Comparison of ENCODE assay signal across 16 cellular contexts in genomic region chr17:36525888-36526287, GRCh38. TPM values are rescaled to one million over a fixed set of nuclear protein-coding genes. Genes with fewer than 3 reads are reported as not detected.
A peak's percentile ranks its signal among the peaks of the same experiment; 100 is the strongest.
DNase-seq lines count a peak whose midpoint lies in the region; ATAC-seq and TF ChIP-seq lines count a peak whose summit lies in the region.
"Had no signal": no experiment of that assay in that cellular context is flagged by ENCODE, and none has a peak within 500 bp of the region (broad histone marks: within the 10 kb centered on the region; RNA-seq: fewer than 3 reads in every experiment).

No MANE protein-coding gene starts in this region.

- CTCF ChIA-PET in activated naive CD4-positive, alpha-beta T cell treated with anti-CD3 and anti-CD28 coated beads, Interleukin-2, amount 10 ng/mL, durations not matched to agents 7 days and 5 days (lab: Charles Lee): no interaction called here

- no peaks in the 10 kb centered on the region for H3K27me3 Mint-ChIP-seq in activated naive CD4-positive, alpha-beta T cell treated with anti-CD3 and anti-CD28 coated beads, Interleukin-2, amount 10 ng/mL, durations not matched to agents 7 days and 5 days
- no peaks in the 10 kb centered on the region for H3K27me3 Mint-ChIP-seq in HFFc6 (ENCODE audit: insufficient read depth)
- no peaks in the 10 kb centered on the region for H3K27me3 Mint-ChIP-seq in osteocyte (ENCODE audit: unreplicated experiment)

- peak overlapping the region; percentile 72 to 73 for H3K27ac Mint-ChIP-seq in activated naive CD4-positive, alpha-beta T cell treated with anti-CD3 and anti-CD28 coated beads, Interleukin-2, amount 50 U/mL, for 72 hours
- no peak overlapping the region for H3K27ac Mint-ChIP-seq in activated naive CD4-positive, alpha-beta T cell treated with anti-CD3 and anti-CD28 coated beads, Interleukin-2, amount 10 ng/mL, durations not matched to agents 7 days and 5 days
- peak overlapping the region; percentile 30; the same call in 1 of the 2 replicates for H3K27ac Mint-ChIP-seq in HFFc6
- no peak overlapping the region for H3K27ac Mint-ChIP-seq in osteocyte (ENCODE audit: unreplicated experiment)

- DNase-seq in activated naive CD4-positive, alpha-beta T cell treated with anti-CD3 and anti-CD28 coated beads, Interleukin-2, amount 50 U/mL, for 72 hours (ENCODE audit: low spot score in 2 of 2): no peak
- DNase-seq in activated naive CD4-positive, alpha-beta T cell treated with anti-CD3 and anti-CD28 coated beads, Interleukin-2, amount 10 ng/mL, durations not matched to agents 7 days and 5 days: no peak
- DNase-seq in HFFc6 (no peak), osteocyte (ENCODE audit: extremely low spot score, unreplicated experiment) (peak; percentile 63), anterior cingulate cortex (lab: John Stamatoyannopoulos, UW) (no peak)
- peak; percentile 45 for DNase-seq in activated CD8-positive, alpha-beta memory T cell treated with anti-CD3 and anti-CD28 coated beads, Interleukin-2, amount 50 U/mL, for 48 hours
- DNase-seq: C1 segment of cervical spinal cord, DMS 273 treated with DMSO at 0.1 percent for 48 hours, H7, KG1, MG63, NCI-H1105, NCI-H1694 treated with DMSO at 0.1 percent for 48 hours, NCI-H345, NCI-H69 had no signal

- no peak for TF ChIP-seq CTCF in HFFc6 (IDR thresholded peaks at IDR 0.05)
- no peak for TF ChIP-seq CTCF in osteocyte (IDR thresholded peaks at IDR 0.05)

- peaks cover 34 to 40% of the 10 kb centered on the region in 2 donors for H3K36me3 Mint-ChIP-seq in activated naive CD4-positive, alpha-beta T cell treated with anti-CD3 and anti-CD28 coated beads, Interleukin-2, amount 50 U/mL, for 72 hours
- peaks cover 41% of the 10 kb centered on the region for H3K36me3 Mint-ChIP-seq in activated naive CD4-positive, alpha-beta T cell treated with anti-CD3 and anti-CD28 coated beads, Interleukin-2, amount 10 ng/mL, durations not matched to agents 7 days and 5 days
- peaks cover 33% of the 10 kb centered on the region for H3K36me3 Mint-ChIP-seq in HFFc6 (ENCODE audit: low read depth)
- H3K36me3 Mint-ChIP-seq in osteocyte (ENCODE audit: unreplicated experiment): peaks cover 38% of the 10 kb centered on the region

- H3K4me3 Mint-ChIP-seq in activated naive CD4-positive, alpha-beta T cell treated with anti-CD3 and anti-CD28 coated beads, Interleukin-2, amount 10 ng/mL, durations not matched to agents 7 days and 5 days: no peak overlapping the region
- H3K4me3 Mint-ChIP-seq in HFFc6 (no peak overlapping the region), osteocyte (ENCODE audit: unreplicated experiment) (no peak overlapping the region)

- no peak for ATAC-seq in activated naive CD4-positive, alpha-beta T cell treated with anti-CD3 and anti-CD28 coated beads, Interleukin-2, amount 50 U/mL, for 72 hours
- ATAC-seq in GM19035 (IDR thresholded peaks at IDR 0.05; ENCODE audit: unreplicated experiment): no peak

- peaks cover 30% of the 10 kb centered on the region for H3K4me1 Mint-ChIP-seq in activated naive CD4-positive, alpha-beta T cell treated with anti-CD3 and anti-CD28 coated beads, Interleukin-2, amount 10 ng/mL, durations not matched to agents 7 days and 5 days
- H3K4me1 Mint-ChIP-seq in HFFc6 (ENCODE audit: low read depth): peaks cover 37% of the 10 kb centered on the region
- H3K4me1 Mint-ChIP-seq in osteocyte (ENCODE audit: unreplicated experiment): no peaks in the 10 kb centered on the region

- H3K9me3 Mint-ChIP-seq in activated naive CD4-positive, alpha-beta T cell treated with anti-CD3 and anti-CD28 coated beads, Interleukin-2, amount 50 U/mL, for 72 hours: peaks cover 3 to 4% of the 10 kb centered on the region in 2 donors
- no peaks in the 10 kb centered on the region for H3K9me3 Mint-ChIP-seq in activated naive CD4-positive, alpha-beta T cell treated with anti-CD3 and anti-CD28 coated beads, Interleukin-2, amount 10 ng/mL, durations not matched to agents 7 days and 5 days
- H3K9me3 Mint-ChIP-seq in HFFc6: no peaks in the 10 kb centered on the region
- H3K9me3 Mint-ChIP-seq in osteocyte (ENCODE audit: unreplicated experiment): no peaks in the 10 kb centered on the region

RNA-seq across cellular contexts. Expression of gene MYO19, which starts 8.8 kb away (rescaled TPM):
- total RNA-seq in activated naive CD4-positive, alpha-beta T cell treated with anti-CD3 and anti-CD28 coated beads, Interleukin-2, amount 50 U/mL, for 72 hours: 100 to 1,000 TPM; 153 to 170 TPM
- 10 to 100 TPM; 32.4 to 45.9 (median 38.4) TPM for total RNA-seq in HFFc6 (2021; fragmentation: NEBNext Ultra II Directional; extraction: Animal tissue kit (Norgen Biotek cat#: 25700))
- 65.8 and 65.9 TPM in 2 replicates for total RNA-seq in osteocyte

RNA-seq across cellular contexts. Expression of gene PIGW, which starts 8.9 kb away (rescaled TPM):
- 10 to 100 TPM in 1 of 2 donors, 1 to 10 TPM in 1; 7.7 to 11.6 TPM for total RNA-seq in activated naive CD4-positive, alpha-beta T cell treated with anti-CD3 and anti-CD28 coated beads, Interleukin-2, amount 50 U/mL, for 72 hours
- total RNA-seq in HFFc6 (2021; fragmentation: NEBNext Ultra II Directional; extraction: Animal tissue kit (Norgen Biotek cat#: 25700)): 10 to 100 TPM; 12.0 to 15.1 (median 12.5) TPM
- total RNA-seq in osteocyte: 9.7 and 10.0 TPM in 2 replicates

RNA-seq across cellular contexts. Expression of gene GGNBP2, which starts 18.8 kb away (rescaled TPM):
- total RNA-seq in activated naive CD4-positive, alpha-beta T cell treated with anti-CD3 and anti-CD28 coated beads, Interleukin-2, amount 50 U/mL, for 72 hours: 100 to 1,000 TPM in 1 of 2 donors, 10 to 100 TPM in 1; 97.7 to 151 TPM
- total RNA-seq in HFFc6 (2021; fragmentation: NEBNext Ultra II Directional; extraction: Animal tissue kit (Norgen Biotek cat#: 25700)): 10 to 100 TPM; 53.1 to 62.8 (median 54.2) TPM
- 67.7 and 76.1 TPM in 2 replicates for total RNA-seq in osteocyte

RNA-seq across cellular contexts. Expression of gene ZNHIT3, which starts 39.4 kb away (rescaled TPM):
- 10 to 100 TPM; 47.4 to 62.3 TPM for total RNA-seq in activated naive CD4-positive, alpha-beta T cell treated with anti-CD3 and anti-CD28 coated beads, Interleukin-2, amount 50 U/mL, for 72 hours
- total RNA-seq in HFFc6 (2021; fragmentation: NEBNext Ultra II Directional; extraction: Animal tissue kit (Norgen Biotek cat#: 25700)): 10 to 100 TPM; 26.7 to 32.2 (median 29.6) TPM
- 35.2 and 35.5 TPM in 2 replicates for total RNA-seq in osteocyte

Comparison
In these comparisons a context has a peak if more than half of its experiments do, and no peak if none do; other contexts are left out.
1. H3K27ac Mint-ChIP-seq: peak in activated naive CD4-positive, alpha-beta T cell treated with anti-CD3 and anti-CD28 coated beads, Interleukin-2, amount 50 U/mL, for 72 hours (2 of 2) and HFFc6 (single experiment); none in activated naive CD4-positive, alpha-beta T cell treated with anti-CD3 and anti-CD28 coated beads, Interleukin-2, amount 10 ng/mL, durations not matched to agents 7 days and 5 days (single experiment) and osteocyte (single experiment).
2. DNase-seq: peak in activated CD8-positive, alpha-beta memory T cell treated with anti-CD3 and anti-CD28 coated beads, Interleukin-2, amount 50 U/mL, for 48 hours (single experiment) and osteocyte (single experiment); none in activated naive CD4-positive, alpha-beta T cell treated with anti-CD3 and anti-CD28 coated beads, Interleukin-2, amount 50 U/mL, for 72 hours (0 of 2), activated naive CD4-positive, alpha-beta T cell treated with anti-CD3 and anti-CD28 coated beads, Interleukin-2, amount 10 ng/mL, durations not matched to agents 7 days and 5 days (single experiment), HFFc6 (single experiment) and anterior cingulate cortex (0 of 58).